16 cellular contexts compared by ENCODE assay signal in the genomic region with DNA sequence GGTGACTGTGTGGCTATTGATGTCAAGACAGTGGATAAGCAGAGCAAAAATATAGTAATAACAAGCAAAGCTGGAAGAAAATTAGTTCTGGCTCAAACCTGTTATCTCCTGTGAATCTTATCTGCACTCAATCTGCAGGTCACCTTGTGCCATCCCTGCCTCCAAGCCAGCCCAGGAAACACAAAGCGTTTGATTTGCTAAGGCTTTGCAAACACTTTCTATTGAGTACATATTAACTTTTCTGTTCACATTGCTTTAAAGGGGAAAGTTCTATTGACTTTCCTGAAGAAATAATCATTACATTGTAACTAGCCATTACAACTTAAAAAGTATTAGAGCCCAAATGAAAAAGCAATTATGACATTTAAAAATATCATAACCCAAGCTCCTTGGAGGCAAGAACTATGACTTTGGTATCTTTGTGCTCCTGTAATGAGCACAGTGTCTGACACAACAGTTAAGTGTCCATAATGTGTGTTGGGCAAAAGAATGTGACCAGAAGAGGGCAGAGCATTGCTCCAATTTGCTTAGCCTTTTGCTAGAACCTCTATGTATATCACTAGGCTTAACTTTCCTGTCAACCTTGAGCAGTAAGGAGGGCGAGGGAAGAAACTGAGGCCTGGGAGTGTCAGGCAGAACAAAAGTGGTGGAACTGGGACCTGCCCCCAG. TPM values are rescaled to one million over a fixed set of nuclear protein-coding genes. Genes with fewer than 3 reads are reported as not detected.
A peak's percentile ranks its signal among the peaks of the same experiment; 100 is the strongest.
DNase-seq lines count a peak whose midpoint lies in the region; ATAC-seq and TF ChIP-seq lines count a peak whose summit lies in the region.
"Had no signal": no experiment of that assay in that cellular context is flagged by ENCODE, and none has a peak within 500 bp of the region (broad histone marks: within the 10 kb centered on the region; RNA-seq: fewer than 3 reads in every experiment).

No MANE protein-coding gene starts in this region.

- ATAC-seq in Panc1 (no peak), HG03280 (IDR thresholded peaks at IDR 0.05; ENCODE audit: unreplicated experiment) (no peak), GM18520 (IDR thresholded peaks at IDR 0.05; ENCODE audit: unreplicated experiment) (no peak)
- no peak for ATAC-seq in activated naive CD4-positive, alpha-beta T cell treated with anti-CD3 and anti-CD28 coated beads, Interleukin-2, amount 50 U/mL, for 72 hours

- H3K9me3 Mint-ChIP-seq in activated naive CD4-positive, alpha-beta T cell treated with anti-CD3 and anti-CD28 coated beads, Interleukin-2, amount 50 U/mL, for 72 hours: no peaks in the 10 kb centered on the region
- H3K9me3 Mint-ChIP-seq: activated T-helper 2 cell treated with anti-CD3 and anti-CD28 coated beads, Interferon-gamma antibody, Interleukin-2, Interleukin-4, amounts not matched to agents 10 μg/mL and 5 μg/mL and 100 μg/mL, durations not matched to agents 14 hours and 24 hours and 36 hours had no signal

- H3K4me1 ChIP-seq in Panc1 (ENCODE audit: control insufficient read depth, insufficient read depth, low read length): no peaks in the 10 kb centered on the region
- H3K4me1 ChIP-seq: BLaER1 treated with 17β-estradiol and CSF1 and Interleukin-3, amounts not matched to agents 10 nM and 100 nM; SJSA1 had no signal

- H3K4me3 ChIP-seq in Panc1 (ENCODE audit: low read depth in 2 of 2, low read length in 2 of 2) (no peak overlapping the region), fibroblast of pulmonary artery (replicated peaks; ENCODE audit: low read depth, low read length) (no peak overlapping the region)
- H3K4me3 ChIP-seq: BLaER1 treated with 17β-estradiol and CSF1 and Interleukin-3, amounts not matched to agents 10 nM and 100 nM; SJSA1 had no signal

- BruUV-seq in Panc1 (replicated peaks; lab: Mats Ljungman, UMichigan): no TSS peak

- intact Hi-C loops in Panc1 (cut with micrococcal nuclease; ENCODE audit: unreplicated experiment): no loop called here

- in situ Hi-C loops in Panc1 (cut with HindIII; ENCODE audit: low pct_unique_long_range_greater_than_20kb, low sequenced_read_pairs): no loop called here

- H3K27ac ChIP-seq in 22Rv1: no peak overlapping the region
- H3K27ac ChIP-seq in Panc1 (ENCODE audit: low read length): no peak overlapping the region
- H3K27ac ChIP-seq: BLaER1 treated with 17β-estradiol and CSF1 and Interleukin-3, amounts not matched to agents 10 nM and 100 nM; SJSA1 had no signal

- POLR2A ChIA-PET in Panc1 (lab: Charles Lee): no interaction called here

- H3K27ac Mint-ChIP-seq in activated naive CD4-positive, alpha-beta T cell treated with anti-CD3 and anti-CD28 coated beads, Interleukin-2, amount 50 U/mL, for 72 hours: no peak overlapping the region
- H3K27ac Mint-ChIP-seq: activated T-helper 2 cell treated with anti-CD3 and anti-CD28 coated beads, Interferon-gamma antibody, Interleukin-2, Interleukin-4, amounts not matched to agents 10 μg/mL and 5 μg/mL and 100 μg/mL, durations not matched to agents 14 hours and 24 hours and 36 hours had no signal

- CTCF ChIA-PET in Panc1 (lab: Charles Lee): no interaction called here

- TF ChIP-seq CTCF in 22Rv1 (IDR thresholded peaks at IDR 0.05) (peak; percentile 34; the same call in 1 of the 2 replicates), GM10266 (IDR thresholded peaks at IDR 0.05; ENCODE audit: control insufficient read depth, insufficient read depth, low read depth, missing control alignments) (peak; percentile 13), Panc1 (IDR thresholded peaks at IDR 0.05) (peak; percentile 35; the same call in 1 of the 2 replicates), fibroblast of pulmonary artery (IDR thresholded peaks at IDR 0.05; ENCODE audit: low read length, missing control alignments) (peak; percentile 35)

- DNase-seq in GM10266 (ENCODE audit: extremely low spot score): no peak
- DNase-seq in Panc1 (ENCODE audit: low read depth, low spot score): no peak
- DNase-seq in fibroblast of pulmonary artery (ENCODE audit: low read depth): peak; percentile 40
- DNase-seq in islet precursor cell: no peak
- no peak for DNase-seq in activated naive CD4-positive, alpha-beta T cell treated with anti-CD3 and anti-CD28 coated beads, Interleukin-2, amount 50 U/mL, for 72 hours (ENCODE audit: low spot score in 2 of 2)
- DNase-seq: activated CD4-positive, CD25-positive, alpha-beta regulatory T cell treated with anti-CD3 and anti-CD28 coated beads, Interleukin-2, amount 50 U/mL, for 72 hours; NCI-H345; stimulated activated CD4-positive, alpha-beta T cell treated with anti-CD3 and anti-CD28 coated beads, Interleukin-15, amount 100 ng/mL, for 24 hours had no signal

- H3K36me3 ChIP-seq in Panc1 (ENCODE audit: control insufficient read depth, insufficient read depth, low read length): no peaks in the 10 kb centered on the region
- H3K36me3 ChIP-seq: BLaER1 treated with 17β-estradiol and CSF1 and Interleukin-3, amounts not matched to agents 10 nM and 100 nM; SJSA1 had no signal

- H3K27me3 ChIP-seq in Panc1 (ENCODE audit: control insufficient read depth, insufficient read depth, low read length): no peaks in the 10 kb centered on the region
- H3K27me3 ChIP-seq: BLaER1 treated with 17β-estradiol and CSF1 and Interleukin-3, amounts not matched to agents 10 nM and 100 nM; SJSA1 had no signal

- H3K9me3 ChIP-seq in Panc1 (ENCODE audit: control insufficient read depth, insufficient read depth, low read depth, low read length): no peaks in the 10 kb centered on the region
- H3K9me3 ChIP-seq: BLaER1 treated with 17β-estradiol and CSF1 and Interleukin-3, amounts not matched to agents 10 nM and 100 nM; SJSA1 had no signal

- no peaks in the 10 kb centered on the region for H3K36me3 Mint-ChIP-seq in activated naive CD4-positive, alpha-beta T cell treated with anti-CD3 and anti-CD28 coated beads, Interleukin-2, amount 50 U/mL, for 72 hours

RNA-seq across cellular contexts. Expression of gene SERPINA3, which starts 24.7 kb away (rescaled TPM):
- total RNA-seq in Panc1 (2021; ENCODE audit: unreplicated experiment): 5.7 TPM
- polyA plus RNA-seq in Panc1 (2012; ENCODE audit: insufficient read length): 9.7 TPM
- total RNA-seq in activated naive CD4-positive, alpha-beta T cell treated with anti-CD3 and anti-CD28 coated beads, Interleukin-2, amount 50 U/mL, for 72 hours: not detected
- total RNA-seq: activated T-helper 2 cell treated with anti-CD3 and anti-CD28 coated beads, Interferon-gamma antibody, Interleukin-2, Interleukin-4, amounts not matched to agents 10 μg/mL and 5 μg/mL and 100 μg/mL, durations not matched to agents 14 hours and 24 hours and 36 hours had no signal
- polyA plus RNA-seq: neural cell had no signal

RNA-seq across cellular contexts. Expression of gene SERPINA5, which starts 55.7 kb away (rescaled TPM):
- total RNA-seq in Panc1 (2021; ENCODE audit: unreplicated experiment): 0.49 TPM
- 0.12 TPM for polyA plus RNA-seq in Panc1 (2012; ENCODE audit: insufficient read length)
- not detected for total RNA-seq in activated naive CD4-positive, alpha-beta T cell treated with anti-CD3 and anti-CD28 coated beads, Interleukin-2, amount 50 U/mL, for 72 hours
- total RNA-seq: activated T-helper 2 cell treated with anti-CD3 and anti-CD28 coated beads, Interferon-gamma antibody, Interleukin-2, Interleukin-4, amounts not matched to agents 10 μg/mL and 5 μg/mL and 100 μg/mL, durations not matched to agents 14 hours and 24 hours and 36 hours; fibroblast of lung had no signal
- polyA plus RNA-seq: fibroblast of lung, neural cell had no signal
